Comparison of ENCODE assay signal across 7 cellular contexts in genomic region chr2:190995323-190995722, GRCh38. TPM values are rescaled to one million over a fixed set of nuclear protein-coding genes. Genes with fewer than 3 reads are reported as not detected.
DNase-seq lines count a peak whose midpoint lies in the region; ATAC-seq lines count a peak whose summit lies in the region.
"Not testable (repeated sequence)": the region's sequence is repeated elsewhere in the genome, so short reads cannot be mapped to it uniquely, and the experiment has no call there.

No MANE protein-coding gene starts in this region.

- peaks cover 15 to 51% (median 37%) of the 10 kb centered on the region in 4 donors for H3K4me1 Mint-ChIP-seq in CD4-positive, CD25-positive, alpha-beta regulatory T cell
- peaks cover 51 to 81% (median 54%) of the 10 kb centered on the region in 3 donors for H3K4me1 Mint-ChIP-seq in T-cell
- peaks cover 45% of the 10 kb centered on the region for H3K4me1 Mint-ChIP-seq in activated CD4-positive, alpha-beta memory T cell treated with anti-CD3 and anti-CD28 coated beads for 36 hours (ENCODE audit: low read depth)
- peaks cover 24% of the 10 kb centered on the region for H3K4me1 Mint-ChIP-seq in activated T-helper 17 cell treated with anti-CD3 and anti-CD28 coated beads, Interleukin-2, amount 50 U/mL, for 72 hours
- peaks cover 44% of the 10 kb centered on the region for H3K4me1 Mint-ChIP-seq in activated naive CD8-positive, alpha-beta T cell treated with anti-CD3 and anti-CD28 coated beads for 36 hours
- H3K4me1 Mint-ChIP-seq in effector memory CD8-positive, alpha-beta T cell (ENCODE audit: low read depth in 2 of 2), result peaks cover 24 to 25% of the 10 kb centered on the region in 2 donors
- peaks cover 48 to 50% of the 10 kb centered on the region in 2 donors for H3K4me1 Mint-ChIP-seq in natural killer cell treated with Interleukin-12 subunit alpha and Interleukin-12 subunit beta and Interleukin-15 and Interleukin-18, amount 100 ng/mL, for 72 hours (ENCODE audit: low read depth in 2 of 2)

- H3K9me3 Mint-ChIP-seq in CD4-positive, CD25-positive, alpha-beta regulatory T cell; T-cell; activated T-helper 17 cell treated with anti-CD3 and anti-CD28 coated beads, Interleukin-2, amount 50 U/mL, for 72 hours; effector memory CD8-positive, alpha-beta T cell; natural killer cell treated with Interleukin-12 subunit alpha and Interleukin-12 subunit beta and Interleukin-15 and Interleukin-18, amount 100 ng/mL, for 72 hours: not testable (repeated sequence)
- peaks cover 14% of the 10 kb centered on the region for H3K9me3 Mint-ChIP-seq in activated CD4-positive, alpha-beta memory T cell treated with anti-CD3 and anti-CD28 coated beads for 36 hours
- H3K9me3 Mint-ChIP-seq in activated naive CD8-positive, alpha-beta T cell treated with anti-CD3 and anti-CD28 coated beads for 36 hours, result peaks cover 20% of the 10 kb centered on the region

- not testable (repeated sequence) for H3K9me3 ChIP-seq in CD4-positive, CD25-positive, alpha-beta regulatory T cell (ENCODE audit: control insufficient read depth in 2 of 2, low read length in 2 of 2)

- H3K4me3 ChIP-seq in CD4-positive, CD25-positive, alpha-beta regulatory T cell (ENCODE audit: low read depth, low read length), result not testable (repeated sequence)

- peaks cover 95% of the 10 kb centered on the region for H3K36me3 ChIP-seq in CD4-positive, CD25-positive, alpha-beta regulatory T cell (ENCODE audit: control insufficient read depth, insufficient read depth, low read length)

- ATAC-seq in CD4-positive, CD25-positive, alpha-beta regulatory T cell (ENCODE audit: low read depth in 2 of 2); T-cell (replicated peaks in 1 of 4); effector memory CD8-positive, alpha-beta T cell (replicated peaks); natural killer cell treated with Interleukin-12 subunit alpha and Interleukin-12 subunit beta and Interleukin-15 and Interleukin-18, amount 100 ng/mL, for 72 hours: not testable (repeated sequence)
- peak; percentile 31 for ATAC-seq in activated T-helper 17 cell treated with anti-CD3 and anti-CD28 coated beads, Interleukin-2, amount 50 U/mL, for 72 hours (replicated peaks)

- CTCF ChIA-PET in T-cell (lab: Charles Lee), result interaction anchor here in 1 of 2 donors (0.9 kb wide), 1 partner anchor 28 kb away, joined by 3 read pairs; no protein-coding TSS in a partner anchor
- CTCF ChIA-PET in activated CD4-positive, alpha-beta memory T cell treated with anti-CD3 and anti-CD28 coated beads for 36 hours (lab: Charles Lee), result interaction anchor here (1.8 kb wide), 1 partner anchor 19 kb away, joined by 4 read pairs; the partner anchor contains the start of gene STAT1

- H3K27ac Mint-ChIP-seq in CD4-positive, CD25-positive, alpha-beta regulatory T cell, result peak overlapping the region; percentile 75 to 94 (median 88)
- H3K27ac Mint-ChIP-seq in T-cell, result peak overlapping the region; percentile 79 to 85
- H3K27ac Mint-ChIP-seq in activated CD4-positive, alpha-beta memory T cell treated with anti-CD3 and anti-CD28 coated beads for 36 hours, result peak overlapping the region; percentile 86
- H3K27ac Mint-ChIP-seq in activated T-helper 17 cell treated with anti-CD3 and anti-CD28 coated beads, Interleukin-2, amount 50 U/mL, for 72 hours, result peak overlapping the region; percentile 90
- peak overlapping the region; percentile 46 for H3K27ac Mint-ChIP-seq in activated naive CD8-positive, alpha-beta T cell treated with anti-CD3 and anti-CD28 coated beads for 36 hours
- peak overlapping the region; percentile 79 to 81 for H3K27ac Mint-ChIP-seq in effector memory CD8-positive, alpha-beta T cell
- H3K27ac Mint-ChIP-seq in natural killer cell treated with Interleukin-12 subunit alpha and Interleukin-12 subunit beta and Interleukin-15 and Interleukin-18, amount 100 ng/mL, for 72 hours, result peak overlapping the region; percentile 28 to 56

- H3K27me3 Mint-ChIP-seq in CD4-positive, CD25-positive, alpha-beta regulatory T cell; T-cell; activated CD4-positive, alpha-beta memory T cell treated with anti-CD3 and anti-CD28 coated beads for 36 hours; activated T-helper 17 cell treated with anti-CD3 and anti-CD28 coated beads, Interleukin-2, amount 50 U/mL, for 72 hours; activated naive CD8-positive, alpha-beta T cell treated with anti-CD3 and anti-CD28 coated beads for 36 hours; effector memory CD8-positive, alpha-beta T cell; natural killer cell treated with Interleukin-12 subunit alpha and Interleukin-12 subunit beta and Interleukin-15 and Interleukin-18, amount 100 ng/mL, for 72 hours: not testable (repeated sequence)

- H3K27me3 ChIP-seq in CD4-positive, CD25-positive, alpha-beta regulatory T cell (ENCODE audit: control insufficient read depth, insufficient read depth, low read length), result not testable (repeated sequence)

- DNase-seq in CD4-positive, CD25-positive, alpha-beta regulatory T cell; T-cell; activated CD4-positive, alpha-beta memory T cell treated with anti-CD3 and anti-CD28 coated beads for 36 hours; activated naive CD8-positive, alpha-beta T cell treated with anti-CD3 and anti-CD28 coated beads for 36 hours; effector memory CD8-positive, alpha-beta T cell; natural killer cell treated with Interleukin-12 subunit alpha and Interleukin-12 subunit beta and Interleukin-15 and Interleukin-18, amount 100 ng/mL, for 72 hours (ENCODE audit: low spot score): not testable (repeated sequence)

- not testable (repeated sequence) for H3K4me1 ChIP-seq in CD4-positive, CD25-positive, alpha-beta regulatory T cell (ENCODE audit: control insufficient read depth, insufficient read depth, low read length, poor library complexity, severe bottlenecking)

- POLR2A ChIA-PET in T-cell (lab: Charles Lee); activated CD4-positive, alpha-beta memory T cell treated with anti-CD3 and anti-CD28 coated beads for 36 hours (lab: Charles Lee): not testable (repeated sequence)

- intact Hi-C loops in activated CD4-positive, alpha-beta memory T cell treated with anti-CD3 and anti-CD28 coated beads for 36 hours (cut with micrococcal nuclease), result loop anchor here (5.0 kb wide), 1 partner anchor 37 kb away; no protein-coding TSS in a partner anchor

- H3K36me3 Mint-ChIP-seq in CD4-positive, CD25-positive, alpha-beta regulatory T cell, result peaks cover 73% of the 10 kb centered on the region
- peaks cover 78% of the 10 kb centered on the region for H3K36me3 Mint-ChIP-seq in T-cell
- peaks cover 82% of the 10 kb centered on the region for H3K36me3 Mint-ChIP-seq in activated CD4-positive, alpha-beta memory T cell treated with anti-CD3 and anti-CD28 coated beads for 36 hours
- not testable (repeated sequence) for H3K36me3 Mint-ChIP-seq in activated T-helper 17 cell treated with anti-CD3 and anti-CD28 coated beads, Interleukin-2, amount 50 U/mL, for 72 hours (ENCODE audit: low read depth)
- H3K36me3 Mint-ChIP-seq in activated naive CD8-positive, alpha-beta T cell treated with anti-CD3 and anti-CD28 coated beads for 36 hours, result peaks cover 73% of the 10 kb centered on the region
- peaks cover 99% of the 10 kb centered on the region for H3K36me3 Mint-ChIP-seq in effector memory CD8-positive, alpha-beta T cell (ENCODE audit: insufficient read depth)
- H3K36me3 Mint-ChIP-seq in natural killer cell treated with Interleukin-12 subunit alpha and Interleukin-12 subunit beta and Interleukin-15 and Interleukin-18, amount 100 ng/mL, for 72 hours, result peaks cover 73% of the 10 kb centered on the region

- H3K27ac ChIP-seq in CD4-positive, CD25-positive, alpha-beta regulatory T cell (ENCODE audit: insufficient read depth, low read length, poor library complexity, severe bottlenecking), result not testable (repeated sequence)

- H3K4me3 Mint-ChIP-seq in CD4-positive, CD25-positive, alpha-beta regulatory T cell; activated CD4-positive, alpha-beta memory T cell treated with anti-CD3 and anti-CD28 coated beads for 36 hours; activated T-helper 17 cell treated with anti-CD3 and anti-CD28 coated beads, Interleukin-2, amount 50 U/mL, for 72 hours; effector memory CD8-positive, alpha-beta T cell; natural killer cell treated with Interleukin-12 subunit alpha and Interleukin-12 subunit beta and Interleukin-15 and Interleukin-18, amount 100 ng/mL, for 72 hours: not testable (repeated sequence)
- H3K4me3 Mint-ChIP-seq in T-cell, result peak overlapping the region in 1 of 3 donors; percentile 37
- H3K4me3 Mint-ChIP-seq in activated naive CD8-positive, alpha-beta T cell treated with anti-CD3 and anti-CD28 coated beads for 36 hours, result peak overlapping the region; percentile 29

RNA-seq across cellular contexts. Expression of gene STAT1, which starts 18.6 kb away (rescaled TPM):
- 262 TPM for total RNA-seq in CD4-positive, CD25-positive, alpha-beta regulatory T cell
- polyA plus RNA-seq in CD4-positive, CD25-positive, alpha-beta regulatory T cell, result 100 to 1,000 TPM; 198 to 331 (median 274) TPM
- total RNA-seq in T-cell, result 100 to 1,000 TPM in 3 of 5 donors, 10 to 100 TPM in 2; 77.6 to 229 (median 152) TPM
- 100 to 1,000 TPM; 309 to 314 TPM for total RNA-seq in activated CD4-positive, alpha-beta memory T cell treated with anti-CD3 and anti-CD28 coated beads for 36 hours
- total RNA-seq in activated T-helper 17 cell treated with anti-CD3 and anti-CD28 coated beads, Interleukin-2, amount 50 U/mL, for 72 hours, result 100 to 1,000 TPM; 163 to 363 TPM
- 100 to 1,000 TPM; 383 to 389 TPM for total RNA-seq in activated naive CD8-positive, alpha-beta T cell treated with anti-CD3 and anti-CD28 coated beads for 36 hours
- total RNA-seq in natural killer cell treated with Interleukin-12 subunit alpha and Interleukin-12 subunit beta and Interleukin-15 and Interleukin-18, amount 100 ng/mL, for 72 hours, result 100 to 1,000 TPM; 145 to 252 TPM
